ENCODE assay signal across 27 cellular contexts in the genomic region with DNA sequence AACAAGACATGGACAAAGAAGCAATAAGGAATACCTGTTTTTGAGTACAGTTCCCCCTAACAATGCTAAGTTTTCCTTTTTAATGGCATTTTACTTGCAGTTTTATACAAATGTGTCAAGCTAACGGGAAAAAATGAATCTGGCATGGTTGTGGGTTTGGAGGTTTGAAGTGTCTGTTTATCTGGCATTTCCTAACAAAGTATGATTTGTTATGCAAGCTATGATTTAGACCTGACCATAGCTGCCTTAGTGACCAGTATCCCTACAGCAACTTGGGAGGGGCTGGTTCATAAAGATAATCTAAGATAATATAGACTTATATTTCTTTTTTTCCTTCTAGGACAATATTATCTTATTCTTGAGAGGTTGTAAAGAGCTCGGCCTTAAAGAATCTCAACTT.
"Had no signal": no experiment of that assay in that cellular context is flagged by ENCODE, and none has a peak within 500 bp of the region (broad histone marks: within the 10 kb centered on the region; RNA-seq: fewer than 3 reads in every experiment).

No MANE protein-coding gene starts in this region.

- ATAC-seq: activated T-cell treated with anti-CD3 and anti-CD28 coated beads, Interleukin-2, amount 50 U/mL, for 4 hours; natural killer cell treated with Interleukin-12 subunit alpha and Interleukin-12 subunit beta and Interleukin-15 and Interleukin-18, amount 100 ng/mL, for 72 hours; psoas muscle; T-helper 17 cell; upper lobe of right lung had no signal

- H3K4me3 ChIP-seq: left ventricle myocardium inferior, ovary, psoas muscle, right atrium auricular region, skin epidermis, thyroid gland, upper lobe of right lung had no signal

- H3K4me1 Mint-ChIP-seq: T-helper 17 cell had no signal

- FAIRE-seq: colon had no signal

- H3K27me3 ChIP-seq: ovary, right atrium auricular region, thyroid gland, upper lobe of right lung had no signal

- H3K36me3 ChIP-seq: brain microvascular endothelial cell, left ventricle myocardium inferior, ovary, right atrium auricular region, thyroid gland, upper lobe of right lung had no signal

- H3K9me3 Mint-ChIP-seq: activated T-cell treated with anti-CD3 and anti-CD28 coated beads, Interleukin-2, amount 50 U/mL, for 4 hours; stimulated activated naive CD8-positive, alpha-beta T cell treated with anti-CD3 and anti-CD28 coated beads, Interleukin-15, Interleukin-2, amounts not matched to agents 100 ng/mL and 50 ng/mL, for 24 hours had no signal

- H3K9me3 ChIP-seq: left ventricle myocardium inferior, ovary, psoas muscle, right atrium auricular region, thyroid gland, upper lobe of right lung had no signal

- H3K4me3 Mint-ChIP-seq: activated naive CD4-positive, alpha-beta T cell treated with anti-CD3 and anti-CD28 coated beads for 36 hours; activated T-cell treated with anti-CD3 and anti-CD28 coated beads, Interleukin-2, amount 50 U/mL, for 4 hours; natural killer cell treated with Interleukin-12 subunit alpha and Interleukin-12 subunit beta and Interleukin-15 and Interleukin-18, amount 100 ng/mL, for 72 hours; stimulated activated naive CD8-positive, alpha-beta T cell treated with anti-CD3 and anti-CD28 coated beads, Interleukin-15, Interleukin-2, amounts not matched to agents 100 ng/mL and 50 ng/mL, for 24 hours; T-helper 17 cell had no signal

- H3K27ac ChIP-seq: brain microvascular endothelial cell, left ventricle myocardium inferior, ovary, psoas muscle, right atrium auricular region, skin epidermis, thyroid gland, upper lobe of right lung had no signal

- H3K36me3 Mint-ChIP-seq: natural killer cell treated with Interleukin-12 subunit alpha and Interleukin-12 subunit beta and Interleukin-15 and Interleukin-18, amount 100 ng/mL, for 72 hours had no signal

- H3K27ac Mint-ChIP-seq: activated naive CD4-positive, alpha-beta T cell treated with anti-CD3 and anti-CD28 coated beads for 36 hours; natural killer cell treated with Interleukin-12 subunit alpha and Interleukin-12 subunit beta and Interleukin-15 and Interleukin-18, amount 100 ng/mL, for 72 hours; stimulated activated naive CD8-positive, alpha-beta T cell treated with anti-CD3 and anti-CD28 coated beads, Interleukin-15, Interleukin-2, amounts not matched to agents 100 ng/mL and 50 ng/mL, for 24 hours; T-helper 17 cell had no signal

- DNase-seq: activated CD4-positive, alpha-beta T cell treated with anti-CD3 and anti-CD28 coated beads for 4 hours; activated CD4-positive, alpha-beta T cell treated with anti-CD3 and anti-CD28 coated beads, Interleukin-2, amount 50 U/mL, for 48 hours; activated CD4-positive, CD25-positive, alpha-beta regulatory T cell; activated CD8-positive, alpha-beta memory T cell treated with anti-CD3 and anti-CD28 coated beads, Interleukin-2, amount 50 U/mL, for 48 hours; activated effector memory CD4-positive, alpha-beta T cell treated with Interleukin-2 at 50 U/mL for 16 hours; activated naive CD4-positive, alpha-beta T cell treated with anti-CD3 and anti-CD28 coated beads for 36 hours; activated T-cell treated with anti-CD3 and anti-CD28 coated beads, Interleukin-2, amount 50 U/mL, for 4 hours; anterior cingulate cortex; brain microvascular endothelial cell; central memory CD4-positive, alpha-beta T cell; effector memory CD4-positive, alpha-beta T cell; foreskin melanocyte; kidney glomerular epithelial cell; left ventricle myocardium inferior; midbrain; ovary; psoas muscle; stimulated activated CD4-positive, alpha-beta T cell treated with anti-CD3 and anti-CD28 coated beads, Interleukin-1b, Interleukin-23, amount 100 ng/mL, for 48 hours; substantia nigra; T-helper 17 cell; thyroid gland; upper lobe of right lung had no signal
